In the genomic region with DNA sequence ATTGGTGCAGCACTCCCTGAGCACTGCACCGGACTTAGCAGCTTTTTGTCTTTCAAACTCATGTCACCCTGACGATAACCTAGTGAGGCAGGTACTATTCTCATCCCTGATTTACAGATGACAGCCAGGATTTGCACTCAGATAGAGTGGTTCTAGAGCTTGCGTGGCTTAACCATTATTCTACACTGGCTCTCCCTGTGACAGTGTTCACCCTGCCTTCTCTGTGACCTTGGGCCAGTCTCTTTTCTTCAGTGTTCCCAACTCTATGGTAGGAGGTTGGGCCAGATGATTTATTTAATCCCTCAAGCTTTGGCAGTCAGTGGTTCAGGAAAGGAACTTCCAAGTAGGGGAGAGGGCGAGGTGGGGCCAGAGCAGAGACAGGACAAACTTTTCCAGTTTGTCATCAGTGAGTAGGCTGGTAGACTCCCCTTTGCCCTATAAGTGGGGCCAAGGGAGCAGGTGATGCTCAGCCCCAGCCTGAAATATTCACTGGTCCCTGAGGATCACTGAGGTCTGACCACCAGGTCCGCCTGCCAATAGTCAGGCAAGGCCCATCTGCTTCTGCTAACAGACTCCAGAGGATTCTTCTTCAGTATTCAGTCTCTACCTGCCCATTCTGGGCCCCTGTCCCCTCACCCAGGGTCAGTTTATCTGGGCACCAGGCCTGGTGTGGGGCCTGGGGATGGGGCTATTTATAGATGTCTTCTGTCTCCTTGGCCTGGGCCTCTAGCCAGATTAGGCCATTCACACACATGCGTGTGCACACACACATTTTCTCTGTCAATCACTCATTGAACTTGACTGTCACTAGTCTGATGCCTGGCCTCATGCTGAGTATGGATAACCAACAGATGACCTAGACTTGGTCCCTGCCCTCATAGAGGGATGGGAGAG, we compare ENCODE assay signal across 15 cellular contexts. TPM values are rescaled to one million over a fixed set of nuclear protein-coding genes. Genes with fewer than 3 reads are reported as not detected.
DNase-seq lines count a peak whose midpoint lies in the region; ATAC-seq and TF ChIP-seq lines count a peak whose summit lies in the region.
"Had no signal": no experiment of that assay in that cellular context is flagged by ENCODE, and none has a peak within 500 bp of the region (broad histone marks: within the 10 kb centered on the region; RNA-seq: fewer than 3 reads in every experiment).

No MANE protein-coding gene starts in this region.

- H3K27ac ChIP-seq in colonic mucosa (no peak overlapping the region), hepatocyte (peak overlapping the region; percentile 57), stomach (no peak overlapping the region)

- intact Hi-C loops in colonic mucosa (cut with DNase I) (no loop called here), stomach (cut with DNase I; ENCODE audit: low total_unique reads) (no loop called here)

- no peaks in the 10 kb centered on the region for H4K20me1 ChIP-seq in hepatocyte (ENCODE audit: insufficient read depth, poor library complexity, severe bottlenecking)

- H2AFZ ChIP-seq in hepatocyte: no peak overlapping the region

- H3K9me3 ChIP-seq in colonic mucosa (no peaks in the 10 kb centered on the region), hepatocyte (ENCODE audit: low read depth) (no peaks in the 10 kb centered on the region), stomach (no peaks in the 10 kb centered on the region)

- no peak for ATAC-seq in GM18868 (IDR thresholded peaks at IDR 0.05; ENCODE audit: unreplicated experiment)

- H3K79me2 ChIP-seq in hepatocyte: no peaks in the 10 kb centered on the region

- WGBS in hepatocyte (ENCODE audit: low lambda C conversion rate, missing lambda C conversion rate): 84% methylated on average over 6 of the region's 6 CpGs
- 67 to 80% (median 73%) methylated on average over 6 of the region's 6 CpGs for WGBS in stomach, 5 donors

- H3K9me2 ChIP-seq in hepatocyte (replicated peaks; ENCODE audit: insufficient read depth): no peaks in the 10 kb centered on the region

- H3K36me3 ChIP-seq in colonic mucosa: no peaks in the 10 kb centered on the region
- no peaks in the 10 kb centered on the region for H3K36me3 ChIP-seq in hepatocyte (replicated peaks; ENCODE audit: insufficient read depth, low read depth)
- H3K36me3 ChIP-seq in stomach: no peaks in the 10 kb centered on the region

- no peaks in the 10 kb centered on the region for H3K27me3 ChIP-seq in colonic mucosa
- H3K27me3 ChIP-seq in hepatocyte: no peaks in the 10 kb centered on the region
- peaks cover 0 to 7% (median 0%) of the 10 kb centered on the region in 3 donors for H3K27me3 ChIP-seq in stomach

- TF ChIP-seq CTCF in colonic mucosa (IDR thresholded peaks at IDR 0.05) (no peak), hepatocyte (IDR thresholded peaks at IDR 0.05; ENCODE audit: poor library complexity) (no peak), stomach (IDR thresholded peaks at IDR 0.05) (no peak)

- no peak for TF ChIP-seq EP300 in stomach (IDR thresholded peaks at IDR 0.05)

- no peak for TF ChIP-seq POLR2A in stomach (IDR thresholded peaks at IDR 0.05)

- H3K4me1 ChIP-seq in colonic mucosa (peaks cover 6% of the 10 kb centered on the region), hepatocyte (ENCODE audit: insufficient read depth) (peaks cover 7% of the 10 kb centered on the region), stomach (peaks cover 0 to 8% (median 0%) of the 10 kb centered on the region in 4 donors)

- no peak overlapping the region for H3K4me2 ChIP-seq in hepatocyte

- H3K9ac ChIP-seq in colonic mucosa (ENCODE audit: low read depth in 2 of 2, low read length in 2 of 2): peak overlapping the region in 1 of 2 donors; percentile 66

- peak; percentile 47 for DNase-seq in M059J (ENCODE audit: low read depth)
- peak; percentile 44 for DNase-seq in colonic mucosa
- no peak for DNase-seq in hepatocyte (ENCODE audit: low spot score)
- peak; percentile 51 for DNase-seq in stomach
- no peak for DNase-seq in NCI-H345 (lab: John Stamatoyannopoulos, UW)
- DNase-seq in cerebellar nuclear complex (lab: John Stamatoyannopoulos, UW): no peak
- DNase-seq in AML-193 (lab: John Stamatoyannopoulos, UW): no peak
- DNase-seq: activated naive CD8-positive, alpha-beta T cell treated with anti-CD3 and anti-CD28 coated beads for 36 hours; activated T-cell treated with anti-CD3 and anti-CD28 coated beads for 4 hours; CD4-positive, alpha-beta T cell; MV-4-11; small intestine had no signal

- no peak overlapping the region for H3K4me3 ChIP-seq in colonic mucosa
- H3K4me3 ChIP-seq in hepatocyte: no peak overlapping the region
- H3K4me3 ChIP-seq in stomach: no peak overlapping the region

RNA-seq across cellular contexts. Expression of gene FABP3, which starts 8.8 kb away (rescaled TPM):
- 0.89 and 2.7 TPM in 2 replicates for total RNA-seq in M059J (2014; rRNA removed; shearing (Covaris generic))
- total RNA-seq in colonic mucosa: 1 to 10 TPM; 2.8 to 4.7 TPM
- 23.9 and 39.1 TPM in 2 replicates for total RNA-seq in hepatocyte
- 50.1 and 65.5 TPM in 2 replicates for polyA plus RNA-seq in hepatocyte
- 10 to 100 TPM in 3 of 5 donors, 1 to 10 TPM in 1, not detected in 1; 7.6 to 60.3 (median 15.6) TPM for total RNA-seq in stomach
- polyA plus RNA-seq in stomach: 10 to 100 TPM; 43.0 to 73.5 (median 64.4) TPM
- total RNA-seq: activated naive CD8-positive, alpha-beta T cell treated with anti-CD3 and anti-CD28 coated beads for 36 hours; CD4-positive, alpha-beta T cell; H4; HT1080 had no signal

RNA-seq across cellular contexts. Expression of gene SERINC2, which starts 31.4 kb away (rescaled TPM):
- 134 and 164 TPM in 2 replicates for total RNA-seq in M059J (2014; rRNA removed; shearing (Covaris generic))
- 100 to 1,000 TPM; 203 to 212 TPM for total RNA-seq in colonic mucosa
- total RNA-seq in hepatocyte: 53.6 and 70.2 TPM in 2 replicates
- polyA plus RNA-seq in hepatocyte: 154 and 164 TPM in 2 replicates
- total RNA-seq in stomach: 100 to 1,000 TPM in 1 of 5 donors, 10 to 100 TPM in 4; 12.3 to 114 (median 92.0) TPM
- 10 to 100 TPM; 50.9 to 76.3 (median 55.6) TPM for polyA plus RNA-seq in stomach

Comparison
In these comparisons a context has a peak if more than half of its experiments do, and no peak if none do; other contexts are left out.
1. DNase-seq: peak in M059J (single experiment), colonic mucosa (single experiment) and stomach (single experiment); none in hepatocyte (single experiment), NCI-H345 (single experiment), cerebellar nuclear complex (0 of 2) and AML-193 (0 of 2).